Comparison of ENCODE assay signal across 24 cellular contexts in genomic region chr7:147509052-147509480, GRCh38.
DNase-seq lines count a peak whose midpoint lies in the region; ATAC-seq and TF ChIP-seq lines count a peak whose summit lies in the region.
"Had no signal": no experiment of that assay in that cellular context is flagged by ENCODE, and none has a peak within 500 bp of the region (broad histone marks: within the 10 kb centered on the region; RNA-seq: fewer than 3 reads in every experiment).

No MANE protein-coding gene starts in this region.

- H3K79me2 ChIP-seq in fibroblast of lung (ENCODE audit: control insufficient read depth, insufficient read depth, low read length): no peaks in the 10 kb centered on the region

- H3K9ac ChIP-seq in SK-N-MC (ENCODE audit: insufficient read length) (peak overlapping the region; percentile 11), fibroblast of lung (ENCODE audit: insufficient read depth, low read length) (no peak overlapping the region)

- TF ChIP-seq CTCF in fibroblast of lung (conservative IDR thresholded peaks at IDR 0.05 in 1 of 2, IDR thresholded peaks at IDR 0.05 in 1 of 2; ENCODE audit: low read depth in 1 of 2, low read length in 2 of 2) (no peak), retinal pigment epithelial cell (conservative IDR thresholded peaks at IDR 0.05; ENCODE audit: low read depth, low read length) (no peak)

- H3K27me3 ChIP-seq in fibroblast of lung (ENCODE audit: control insufficient read depth, insufficient read depth, low read length): no peaks in the 10 kb centered on the region
- H3K27me3 ChIP-seq: BE2C, neutrophil, stomach, upper lobe of right lung had no signal

- H3K27ac ChIP-seq in SK-N-MC (peak overlapping the region; percentile 88), fibroblast of lung (ENCODE audit: insufficient read depth, low read length) (no peak overlapping the region)
- H3K27ac ChIP-seq: neutrophil, SJCRH30, stomach, upper lobe of right lung had no signal

- H3K36me3 ChIP-seq in SK-N-MC (ENCODE audit: insufficient read depth, low read length): no peaks in the 10 kb centered on the region
- H3K36me3 ChIP-seq in fibroblast of lung (ENCODE audit: control insufficient read depth, insufficient read depth, low read length): no peaks in the 10 kb centered on the region
- H3K36me3 ChIP-seq: BE2C, neutrophil, SJCRH30, stomach, upper lobe of right lung had no signal

- H3K4me2 ChIP-seq in fibroblast of lung (ENCODE audit: extremely low read depth, insufficient read depth, low read length): no peak overlapping the region

- intact Hi-C loops in posterior cingulate gyrus (cut with DNase I): no loop called here

- no peaks in the 10 kb centered on the region for H4K20me1 ChIP-seq in fibroblast of lung (ENCODE audit: control insufficient read depth, extremely low read depth, insufficient read depth, low read length)

- H3K4me1 ChIP-seq in fibroblast of lung (ENCODE audit: control insufficient read depth, extremely low read depth, insufficient read depth, low read length): no peaks in the 10 kb centered on the region
- H3K4me1 ChIP-seq: BE2C, SJCRH30, stomach, upper lobe of right lung had no signal

- ATAC-seq in GM19035 (IDR thresholded peaks at IDR 0.05; ENCODE audit: unreplicated experiment) (no peak), HG02610 (IDR thresholded peaks at IDR 0.05; ENCODE audit: unreplicated experiment) (no peak)
- ATAC-seq: activated naive CD8-positive, alpha-beta T cell treated with anti-CD3 and anti-CD28 coated beads, Interleukin-2, amount 50 U/mL, for 24 hours; activated T-helper 17 cell treated with anti-CD3 and anti-CD28 coated beads, Interleukin-2, amount 50 U/mL, for 72 hours; left cardiac atrium; sciatic nerve; upper lobe of right lung had no signal

- H3K4me3 ChIP-seq in SK-N-MC (peak overlapping the region; percentile 33), fibroblast of lung (replicated peaks in 1 of 4; ENCODE audit: control extremely low read depth in 1 of 4, insufficient read depth in 1 of 4, low read depth in 3 of 4, low read length in 4 of 4) (no peak overlapping the region), retinal pigment epithelial cell (ENCODE audit: low read length) (no peak overlapping the region)
- H3K4me3 ChIP-seq: SJCRH30, stomach, upper lobe of right lung had no signal

- in situ Hi-C loops in G401 (cut with HindIII; ENCODE audit: low sequenced_read_pairs): no loop called here

- H3K9me3 ChIP-seq in SK-N-MC (ENCODE audit: low read depth, low read length) (no peaks in the 10 kb centered on the region), fibroblast of lung (ENCODE audit: control insufficient read depth, insufficient read depth, low read depth, low read length) (no peaks in the 10 kb centered on the region)
- H3K9me3 ChIP-seq: BE2C, SJCRH30, stomach, upper lobe of right lung had no signal

- H2AFZ ChIP-seq in fibroblast of lung (ENCODE audit: low read length): no peak overlapping the region

- peak; percentile 49 for DNase-seq in EH (ENCODE audit: low read depth)
- DNase-seq in SK-N-MC (ENCODE audit: low read depth, low spot score): peak; percentile 8
- DNase-seq in fibroblast of lung (ENCODE audit: low read depth in 2 of 2): peak; percentile 51 to 53
- DNase-seq in retinal pigment epithelial cell (ENCODE audit: low read depth): peak; percentile 65
- DNase-seq in posterior cingulate gyrus: no peak
- no peak for DNase-seq in G401 (ENCODE audit: low spot score)
- DNase-seq: activated CD4-positive, alpha-beta T cell treated with anti-CD3 and anti-CD28 coated beads for 1 hour; activated naive CD8-positive, alpha-beta T cell treated with anti-CD3 and anti-CD28 coated beads, Interleukin-2, amount 50 U/mL, for 24 hours; BE2C; effector CD8-positive, alpha-beta T cell; left cardiac atrium; NCI-H1417; NCI-H2171; NCI-H69; SJCRH30; stimulated activated CD4-positive, alpha-beta T cell treated with anti-CD3 and anti-CD28 coated beads, Interleukin-2, amount 100 ng/mL, for 24 hours; stomach; T1000; upper lobe of right lung had no signal

Comparison
In these comparisons a context has a peak if more than half of its experiments do, and no peak if none do; other contexts are left out.
1. DNase-seq: peak in EH (single experiment), SK-N-MC (single experiment), fibroblast of lung (2 of 2) and retinal pigment epithelial cell (single experiment); none in posterior cingulate gyrus (0 of 10) and G401 (single experiment).